Comparison of ENCODE assay signal across 8 cellular contexts in genomic region chr20:49937023-49937929, GRCh38. TPM values are rescaled to one million over a fixed set of nuclear protein-coding genes. Genes with fewer than 3 reads are reported as not detected.
DNase-seq lines count a peak whose midpoint lies in the region; ATAC-seq and TF ChIP-seq lines count a peak whose summit lies in the region.

No MANE protein-coding gene starts in this region.

- H3K27ac Mint-ChIP-seq in T-helper 17 cell: peak overlapping the region; percentile 93

- peaks cover 2% of the 10 kb centered on the region for H3K36me3 Mint-ChIP-seq in T-helper 17 cell (ENCODE audit: low read depth)

- H3K9me3 ChIP-seq in T-helper 17 cell (ENCODE audit: control insufficient read depth, low read length, poor library complexity, severe bottlenecking): no peaks in the 10 kb centered on the region

- DNase-seq in COLO668 (lab: John Stamatoyannopoulos, UW; ENCODE audit: unreplicated experiment) (peak; percentile 8), HEK293T (ENCODE audit: extremely low spot score) (peak; percentile 20), T-helper 17 cell (no peak), fibroblast of the aortic adventitia (ENCODE audit: low read depth) (no peak), retinal pigment epithelial cell (ENCODE audit: low read depth) (no peak), NCI-H1930 (lab: John Stamatoyannopoulos, UW) (no peak)
- no peak for DNase-seq in stimulated activated naive CD4-positive, alpha-beta T cell treated with Interleukin-2 at 50 U/mL for 16 hours (lab: John Stamatoyannopoulos, UW)

- CTCF ChIA-PET in HEK293T (lab: Yijun Ruan, JAX): interaction anchor here (0.6 to 1.3 kb wide), 2 partner anchors 134 to 241 kb away, joined by 3 read pairs; no protein-coding TSS in a partner anchor

- H3K27me3 Mint-ChIP-seq in T-helper 17 cell: no peaks in the 10 kb centered on the region

- TF ChIP-seq CTCF in fibroblast of the aortic adventitia (IDR thresholded peaks at IDR 0.05; ENCODE audit: insufficient read depth, low read length) (no peak), retinal pigment epithelial cell (conservative IDR thresholded peaks at IDR 0.05; ENCODE audit: low read depth, low read length) (no peak)

- H3K4me3 ChIP-seq in fibroblast of the aortic adventitia (ENCODE audit: low read depth, low read length) (peak overlapping the region; percentile 94), retinal pigment epithelial cell (ENCODE audit: low read length) (peak overlapping the region; percentile 94)

- POLR2A ChIA-PET in HEK293T (lab: Yijun Ruan, JAX): interaction anchor here (0.8 to 1.4 kb wide), 4 partner anchors 9 to 176 kb away, joined by 3 to 4 read pairs (median 3); no protein-coding TSS in a partner anchor

- peaks cover 45% of the 10 kb centered on the region for H3K4me1 Mint-ChIP-seq in T-helper 17 cell

- ATAC-seq in T-helper 17 cell (no peak), GM21786 (IDR thresholded peaks at IDR 0.05; ENCODE audit: unreplicated experiment) (no peak)

- peak overlapping the region; percentile 96 for H3K4me3 Mint-ChIP-seq in T-helper 17 cell

TF ChIP-seq in HEK293T, 16 proteins besides CTCF, POLR2A, EP300 and RAD21:
- no peak for TF ChIP-seq FOXM1 (IDR thresholded peaks at IDR 0.05; ENCODE audit: borderline replicate concordance)
- no peak for TF ChIP-seq L3MBTL2 (conservative IDR thresholded peaks at IDR 0.05)
- no peak for TF ChIP-seq ELF4 (IDR thresholded peaks at IDR 0.05)
- TF ChIP-seq FOXK2 (IDR thresholded peaks at IDR 0.05): no peak
- TF ChIP-seq SUZ12 (IDR thresholded peaks at IDR 0.05): no peak
- no peak for TF ChIP-seq NFRKB (IDR thresholded peaks at IDR 0.05)
- TF ChIP-seq ARNT (IDR thresholded peaks at IDR 0.05): no peak
- no peak for TF ChIP-seq ZNF384 (IDR thresholded peaks at IDR 0.05)
- TF ChIP-seq TARDBP (IDR thresholded peaks at IDR 0.05): no peak
- no peak for TF ChIP-seq BHLHE40 (IDR thresholded peaks at IDR 0.05; ENCODE audit: borderline replicate concordance)
- no peak for TF ChIP-seq PKNOX1 (IDR thresholded peaks at IDR 0.05)

RNA-seq across cellular contexts. Expression of gene RNF114, which starts 1.1 kb away (rescaled TPM):
- total RNA-seq in T-helper 17 cell (100 to 1,000 TPM; 104 to 111 TPM), fibroblast of the aortic adventitia (ENCODE audit: low replicate concordance) (56.4 and 114 TPM in 2 replicates)

RNA-seq across cellular contexts. Expression of gene SPATA2, which starts 21.9 kb away (rescaled TPM):
- total RNA-seq in T-helper 17 cell: 10 to 100 TPM; 23.5 to 24.9 TPM
- 1.5 and 3.4 TPM in 2 replicates for total RNA-seq in fibroblast of the aortic adventitia (ENCODE audit: low replicate concordance)

RNA-seq across cellular contexts. Expression of gene SNAI1, which starts 45.5 kb away (rescaled TPM):
- total RNA-seq in T-helper 17 cell: 1 to 10 TPM; 2.2 to 3.3 TPM
- 1.1 and 2.7 TPM in 2 replicates for total RNA-seq in fibroblast of the aortic adventitia (ENCODE audit: low replicate concordance)

Comparison
In these comparisons a context has a peak if more than half of its experiments do, and no peak if none do; other contexts are left out.
1. DNase-seq: peak in COLO668 (single experiment) and HEK293T (single experiment); none in T-helper 17 cell (0 of 3), fibroblast of the aortic adventitia (single experiment), retinal pigment epithelial cell (single experiment), NCI-H1930 (0 of 2) and stimulated activated naive CD4-positive, alpha-beta T cell treated with Interleukin-2 at 50 U/mL for 16 hours (single experiment).